1 cellular context compared by ENCODE assay signal in genomic region chr9:91193658-91194391, GRCh38.
TF ChIP-seq lines count a peak whose summit lies in the region.

No MANE protein-coding gene starts in this region.

TF ChIP-seq in K562, 482 proteins besides CTCF, POLR2A, EP300 and RAD21 (continued from another document and continues in another):
- TF ChIP-seq GTF3C2 (IDR thresholded peaks at IDR 0.05; ENCODE audit: borderline replicate concordance, extremely low read depth, insufficient read length) (no peak), BCLAF1 (IDR thresholded peaks at IDR 0.05; ENCODE audit: borderline replicate concordance in 1 of 2, control insufficient read depth in 1 of 2, low read depth in 2 of 2, low read length in 1 of 2) (0 out of 4 replicates have a peak, but pooled peaks of 1 of the 2 experiments have one; percentile 61), KLF16 (IDR thresholded peaks at IDR 0.05) (no peak), ZNF609 (CRISPR knock-in tag; IDR thresholded peaks at IDR 0.05; ENCODE audit: borderline replicate concordance) (no peak), NR2C1 (IDR thresholded peaks at IDR 0.05) (peak; percentile 72), NR2C1 (tag; IDR thresholded peaks at IDR 0.05) (peak; percentile 79), ZNF280B (CRISPR knock-in tag; IDR thresholded peaks at IDR 0.05) (no peak), L3MBTL2 (IDR thresholded peaks at IDR 0.05) (peak; percentile 99), STAT5A (IDR thresholded peaks at IDR 0.05; ENCODE audit: borderline replicate concordance, low read length) (peak; percentile 65), ADNP (tag; IDR thresholded peaks at IDR 0.05) (no peak), MITF (IDR thresholded peaks at IDR 0.05) (no peak), RBM14 (IDR thresholded peaks at IDR 0.05; ENCODE audit: borderline replicate concordance, insufficient read depth, low read depth, low read length) (no peak), AFF4 (CRISPR knock-in tag; IDR thresholded peaks at IDR 0.05) (no peak), E4F1 (CRISPR knock-in tag; IDR thresholded peaks at IDR 0.05; ENCODE audit: borderline replicate concordance) (no peak), GABPB1 (CRISPR knock-in tag; IDR thresholded peaks at IDR 0.05) (peak; percentile 42; the same call in 1 of the 2 replicates), CBFA2T2 (conservative IDR thresholded peaks at IDR 0.05) (peak; percentile 41), GTF2A2 (tag; IDR thresholded peaks at IDR 0.05) (no peak), ZBTB7A (IDR thresholded peaks at IDR 0.05; ENCODE audit: borderline replicate concordance, control insufficient read depth, low read depth, low read length) (peak; percentile 88), KHSRP (IDR thresholded peaks at IDR 0.05) (no peak), ZNF644 (tag; IDR thresholded peaks at IDR 0.05; ENCODE audit: low read depth) (no peak), MED1 (CRISPR knock-in tag; IDR thresholded peaks at IDR 0.05; ENCODE audit: borderline replicate concordance) (no peak), FIP1L1 (IDR thresholded peaks at IDR 0.05; ENCODE audit: low read depth, low read length, poor library complexity, severe bottlenecking) (peak; percentile 42), ZBTB17 (CRISPR knock-in tag; IDR thresholded peaks at IDR 0.05) (peak; percentile 51; the same call in 1 of the 2 replicates), TFE3 (CRISPR knock-in tag; IDR thresholded peaks at IDR 0.05) (no peak), ZBED1 (IDR thresholded peaks at IDR 0.05) (no peak), MNT (conservative IDR thresholded peaks at IDR 0.05) (peak in 1 of 2 experiments; percentile 55; a peak in 3 of 4 replicates), ATF7 (IDR thresholded peaks at IDR 0.05) (0 out of 2 replicates have a peak, but pooled peaks have one; percentile 55)
